ENCODE assay signal across 20 cellular contexts in the genomic region with DNA sequence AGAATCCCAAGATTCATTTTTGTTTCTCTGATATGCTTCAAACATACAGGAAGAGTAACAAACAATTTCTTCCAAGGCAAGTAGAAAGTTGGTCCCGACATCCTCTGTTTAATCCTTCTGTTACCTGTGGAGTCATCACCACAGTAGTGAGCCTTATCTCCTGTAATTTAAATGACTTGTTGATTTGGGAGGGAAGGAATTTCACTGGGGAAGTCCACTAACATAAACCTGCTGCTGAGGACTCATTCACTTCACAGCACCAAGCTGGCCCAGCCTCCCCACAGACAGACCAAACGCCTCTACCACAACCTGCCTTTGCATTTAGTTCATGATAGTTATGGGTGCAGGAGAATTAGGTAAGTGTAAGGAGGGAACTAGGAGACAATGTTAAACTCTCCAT.
"Had no signal": no experiment of that assay in that cellular context is flagged by ENCODE, and none has a peak within 500 bp of the region (broad histone marks: within the 10 kb centered on the region; RNA-seq: fewer than 3 reads in every experiment).

No MANE protein-coding gene starts in this region.

- FAIRE-seq: colon, endothelial cell of umbilical vein had no signal

- H3K27me3 ChIP-seq: body of pancreas, esophagus squamous epithelium, hepatocyte, right lobe of liver, tibial artery, uterus had no signal

- H3K9me3 Mint-ChIP-seq: activated CD8-positive, alpha-beta T cell treated with anti-CD3 and anti-CD28 coated beads for 36 hours; activated T-cell treated with anti-CD3 and anti-CD28 coated beads, Interleukin-2, amount 50 U/mL, for 4 hours; nephron progenitor cell had no signal

- H3K9me3 ChIP-seq: body of pancreas, esophagus squamous epithelium, right lobe of liver, tibial artery, uterus had no signal

- DNase-seq: activated CD4-positive, alpha-beta T cell treated with anti-CD3 and anti-CD28 coated beads for 1 hour; activated CD8-positive, alpha-beta T cell treated with anti-CD3 and anti-CD28 coated beads for 36 hours; activated gamma-delta T cell; activated T-cell treated with anti-CD3 and anti-CD28 coated beads, Interleukin-2, amount 50 U/mL, for 4 hours; amygdala; body of pancreas; caudate nucleus; esophagus squamous epithelium; kidney glomerular epithelial cell; mesenchymal stem cell; nephron progenitor cell; occipital lobe; right lobe of liver; T1000; tibial artery; uterus had no signal

- H2AFZ ChIP-seq: hepatocyte had no signal

- H3K27ac ChIP-seq: esophagus squamous epithelium, hepatocyte, right lobe of liver, uterus had no signal

- H3K79me2 ChIP-seq: hepatocyte had no signal

- H3K36me3 Mint-ChIP-seq: activated naive CD8-positive, alpha-beta T cell had no signal

- ATAC-seq: activated CD8-positive, alpha-beta T cell treated with anti-CD3 and anti-CD28 coated beads for 36 hours; activated T-cell treated with anti-CD3 and anti-CD28 coated beads, Interleukin-2, amount 50 U/mL, for 4 hours; body of pancreas; right lobe of liver had no signal

- H3K4me1 ChIP-seq: esophagus squamous epithelium, right lobe of liver, uterus had no signal

- H3K4me2 ChIP-seq: hepatocyte had no signal

- H3K27ac Mint-ChIP-seq: activated CD8-positive, alpha-beta T cell treated with anti-CD3 and anti-CD28 coated beads for 36 hours; activated naive CD8-positive, alpha-beta T cell; nephron progenitor cell had no signal

- H3K4me3 Mint-ChIP-seq: activated CD8-positive, alpha-beta T cell treated with anti-CD3 and anti-CD28 coated beads for 36 hours; activated naive CD8-positive, alpha-beta T cell; activated T-cell treated with anti-CD3 and anti-CD28 coated beads, Interleukin-2, amount 50 U/mL, for 4 hours had no signal
